Comparison of ENCODE assay signal across 26 cellular contexts in genomic region chr3:154835638-154836037, GRCh38.
"Had no signal": no experiment of that assay in that cellular context is flagged by ENCODE, and none has a peak within 500 bp of the region (broad histone marks: within the 10 kb centered on the region; RNA-seq: fewer than 3 reads in every experiment).

No MANE protein-coding gene starts in this region.

- H3K4me3 ChIP-seq: lower lobe of right lung, right lobe of liver, smooth muscle cell, testis, tibial artery, upper lobe of left lung had no signal

- H3K27me3 ChIP-seq: neutrophil, right lobe of liver, testis, tibial artery, upper lobe of left lung had no signal

- H3K9me3 Mint-ChIP-seq: neural crest cell had no signal

- DNase-seq: cortex of kidney; effector memory CD8-positive, alpha-beta T cell; hypothalamus; immature natural killer cell; islet precursor cell; kidney glomerular epithelial cell; left ventricle myocardium superior; lower lobe of right lung; right lobe of liver; stimulated activated CD4-positive, alpha-beta T cell treated with anti-CD3 and anti-CD28 coated beads, Interleukin-12 subunit alpha, Interleukin-12 subunit beta, amount 100 ng/mL, for 4 hours; stimulated activated CD4-positive, alpha-beta T cell treated with anti-CD3 and anti-CD28 coated beads, Interleukin-1b, Interleukin-23, amount 100 ng/mL, for 48 hours; stimulated activated CD4-positive, alpha-beta T cell treated with anti-CD3 and anti-CD28 coated beads, Interleukin-4, amount 100 ng/mL, for 1 hour; stimulated activated CD8-positive, alpha-beta memory T cell treated with anti-CD3 and anti-CD28 coated beads, Interleukin-4, amount 100 ng/mL, for 48 hours; stimulated activated naive CD8-positive, alpha-beta T cell treated with anti-CD3 and anti-CD28 coated beads, Interleukin-15, Interleukin-2, amounts not matched to agents 100 U/mL and 50 U/mL, for 24 hours; substantia nigra; testis; tibial artery; upper lobe of left lung had no signal

- H3K27ac Mint-ChIP-seq: effector memory CD8-positive, alpha-beta T cell; immature natural killer cell; natural killer cell treated with Interleukin-12 subunit alpha and Interleukin-12 subunit beta and Interleukin-15 and Interleukin-18, amount 100 ng/mL, for 72 hours; progenitor cell of endocrine pancreas had no signal

- H3K36me3 Mint-ChIP-seq: natural killer cell treated with Interleukin-12 subunit alpha and Interleukin-12 subunit beta and Interleukin-15 and Interleukin-18, amount 100 ng/mL, for 72 hours had no signal

- H3K4me1 ChIP-seq: lower lobe of right lung, parathyroid adenoma, right lobe of liver, testis, tibial artery, upper lobe of left lung had no signal

- H3K4me3 Mint-ChIP-seq: effector memory CD8-positive, alpha-beta T cell; immature natural killer cell; natural killer cell treated with Interleukin-12 subunit alpha and Interleukin-12 subunit beta and Interleukin-15 and Interleukin-18, amount 100 ng/mL, for 72 hours; neural crest cell had no signal

- H3K9me3 ChIP-seq: lower lobe of right lung, neutrophil, right lobe of liver, testis, tibial artery, upper lobe of left lung had no signal

- H3K4me1 Mint-ChIP-seq: immature natural killer cell, neural crest cell had no signal

- FAIRE-seq: frontal cortex, urothelium cell line had no signal

- H3K36me3 ChIP-seq: lower lobe of right lung, neutrophil, right lobe of liver, tibial artery, upper lobe of left lung had no signal

- H3K27ac ChIP-seq: lower lobe of right lung, neutrophil, parathyroid adenoma, right lobe of liver, testis, tibial artery, upper lobe of left lung had no signal

- H3K27me3 Mint-ChIP-seq: effector memory CD8-positive, alpha-beta T cell; natural killer cell treated with Interleukin-12 subunit alpha and Interleukin-12 subunit beta and Interleukin-15 and Interleukin-18, amount 100 ng/mL, for 72 hours; progenitor cell of endocrine pancreas had no signal
